14 cellular contexts compared by ENCODE assay signal in the genomic region with DNA sequence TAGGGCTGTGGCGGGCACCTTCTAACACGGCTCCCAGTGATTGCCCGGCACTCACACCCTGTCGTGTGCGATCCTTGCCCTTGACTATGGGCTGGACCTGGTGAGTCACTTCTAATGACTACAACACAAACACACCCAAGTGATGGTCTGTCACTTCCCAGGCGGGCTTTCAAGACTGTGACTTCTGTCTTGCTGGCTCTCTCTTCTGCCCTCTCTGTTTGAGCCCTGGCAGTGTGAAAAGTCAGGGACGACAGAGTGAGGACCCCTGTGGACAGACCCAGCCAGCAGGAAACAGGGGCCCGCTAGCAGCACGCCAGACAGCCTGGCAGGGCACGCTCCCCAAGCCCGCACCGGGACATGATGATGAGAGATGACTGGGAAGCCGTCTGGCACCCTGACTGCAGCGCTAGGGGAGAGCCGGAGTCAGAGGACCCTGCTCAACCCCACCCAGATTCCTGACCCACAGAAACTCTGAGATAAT. TPM values are rescaled to one million over a fixed set of nuclear protein-coding genes. Genes with fewer than 3 reads are reported as not detected.
A peak's percentile ranks its signal among the peaks of the same experiment; 100 is the strongest.
DNase-seq lines count a peak whose midpoint lies in the region; ATAC-seq, FAIRE-seq and TF ChIP-seq lines count a peak whose summit lies in the region.
"Had no signal": no experiment of that assay in that cellular context is flagged by ENCODE, and none has a peak within 500 bp of the region (broad histone marks: within the 10 kb centered on the region; RNA-seq: fewer than 3 reads in every experiment).

No MANE protein-coding gene starts in this region.

- no peak overlapping the region for H3K4me2 ChIP-seq in smooth muscle cell
- H3K4me2 ChIP-seq: SK-N-SH had no signal

- WGBS in smooth muscle cell (ENCODE audit: low lambda C conversion rate) = 72% methylated on average over 15 of the region's 15 CpGs

- no peaks in the 10 kb centered on the region for H3K27me3 ChIP-seq in smooth muscle cell (ENCODE audit: low read depth)

- DNase-seq in H54 (ENCODE audit: insufficient read length, low spot score) (peak; percentile 57), SW480 (ENCODE audit: low spot score) (peak; percentile 93), fibroblast of the aortic adventitia (ENCODE audit: low read depth) (peak; percentile 8), smooth muscle cell (lab: John Stamatoyannopoulos, UW; ENCODE audit: unreplicated experiment) (no peak), dedifferentiated amniotic fluid mesenchymal stem cell (ENCODE audit: extremely low spot score) (no peak)
- no peak for DNase-seq in activated naive CD4-positive, alpha-beta T cell treated with anti-CD3 and anti-CD28 coated beads, Interleukin-2, amount 50 U/mL, for 72 hours (ENCODE audit: low spot score in 2 of 2)
- no peak for DNase-seq in effector CD8-positive, alpha-beta T cell (lab: John Stamatoyannopoulos, UW)
- DNase-seq: activated B cell treated with CpG ODN at 0.5 μM for 24 hours, natural killer cell, NCI-H1417, NCI-H526 treated with DMSO at 0.1 percent for 48 hours, SK-N-SH had no signal

- no peak overlapping the region for H2AFZ ChIP-seq in smooth muscle cell (ENCODE audit: low read depth)

- H3F3A ChIP-seq in smooth muscle cell (ENCODE audit: low read depth) = peaks cover 4% of the 10 kb centered on the region

- H3K9me3 ChIP-seq in smooth muscle cell (replicated peaks; ENCODE audit: low read depth) = no peaks in the 10 kb centered on the region
- H3K9me3 ChIP-seq: SK-N-SH had no signal

- no peaks in the 10 kb centered on the region for H3K79me2 ChIP-seq in smooth muscle cell (ENCODE audit: low read depth)

- H3K36me3 ChIP-seq in smooth muscle cell (ENCODE audit: low read depth) = no peaks in the 10 kb centered on the region

- no peaks in the 10 kb centered on the region for H3K9me3 Mint-ChIP-seq in activated naive CD4-positive, alpha-beta T cell treated with anti-CD3 and anti-CD28 coated beads, Interleukin-2, amount 50 U/mL, for 72 hours
- H3K9me3 Mint-ChIP-seq: activated B cell treated with CpG ODN at 0.5 μM for 24 hours, natural killer cell had no signal

- H3K27ac ChIP-seq in smooth muscle cell (ENCODE audit: low read depth) = peak overlapping the region; percentile 87

- TF ChIP-seq CTCF in fibroblast of the aortic adventitia (IDR thresholded peaks at IDR 0.05; ENCODE audit: insufficient read depth, low read length) (no peak), smooth muscle cell (IDR thresholded peaks at IDR 0.05; ENCODE audit: borderline replicate concordance, insufficient read depth, poor library complexity, severe bottlenecking) (no peak)

- no peak overlapping the region for H3K27ac Mint-ChIP-seq in activated naive CD4-positive, alpha-beta T cell treated with anti-CD3 and anti-CD28 coated beads, Interleukin-2, amount 50 U/mL, for 72 hours
- H3K27ac Mint-ChIP-seq: activated B cell treated with CpG ODN at 0.5 μM for 24 hours, natural killer cell had no signal

- peak; percentile 93 for FAIRE-seq in H54 (lab: Jason Lieb, UNC)

- H3K9ac ChIP-seq in smooth muscle cell (ENCODE audit: low read depth) = peak overlapping the region; percentile 22
- H3K9ac ChIP-seq: SK-N-SH had no signal

- TF ChIP-seq POLR2A in H54 (IDR thresholded peaks at IDR 0.05; ENCODE audit: low read depth, low read length) = no peak

- no peak for ATAC-seq in activated naive CD4-positive, alpha-beta T cell treated with anti-CD3 and anti-CD28 coated beads, Interleukin-2, amount 50 U/mL, for 72 hours
- no peak for ATAC-seq in HG03469 (IDR thresholded peaks at IDR 0.05; ENCODE audit: unreplicated experiment)
- ATAC-seq: natural killer cell, sciatic nerve had no signal

- H4K20me1 ChIP-seq in smooth muscle cell (ENCODE audit: low read depth) = no peaks in the 10 kb centered on the region

- H3K4me1 ChIP-seq in smooth muscle cell (ENCODE audit: low read depth) = no peaks in the 10 kb centered on the region

- H3K36me3 Mint-ChIP-seq in activated naive CD4-positive, alpha-beta T cell treated with anti-CD3 and anti-CD28 coated beads, Interleukin-2, amount 50 U/mL, for 72 hours = peaks cover 12 to 16% of the 10 kb centered on the region in 2 donors
- H3K36me3 Mint-ChIP-seq: natural killer cell had no signal

- H3K4me3 ChIP-seq in fibroblast of the aortic adventitia (ENCODE audit: low read depth, low read length) = no peak overlapping the region
- no peak overlapping the region for H3K4me3 ChIP-seq in smooth muscle cell

RNA-seq across cellular contexts. Expression of a gene that starts 43.0 kb away (rescaled TPM):
- total RNA-seq in fibroblast of the aortic adventitia (ENCODE audit: low replicate concordance) (14.5 and 17.7 TPM in 2 replicates), smooth muscle cell (10.4 and 12.9 TPM in 2 replicates)
- polyA plus RNA-seq in smooth muscle cell = 3.6 and 6.9 TPM in 2 replicates
- 1 to 10 TPM; 8.3 to 8.9 TPM for total RNA-seq in activated naive CD4-positive, alpha-beta T cell treated with anti-CD3 and anti-CD28 coated beads, Interleukin-2, amount 50 U/mL, for 72 hours

Comparison
In these comparisons a context has a peak if more than half of its experiments do, and no peak if none do; other contexts are left out.
1. DNase-seq: peak in H54 (single experiment), SW480 (single experiment) and fibroblast of the aortic adventitia (single experiment); none in smooth muscle cell (single experiment), activated naive CD4-positive, alpha-beta T cell treated with anti-CD3 and anti-CD28 coated beads, Interleukin-2, amount 50 U/mL, for 72 hours (0 of 2), effector CD8-positive, alpha-beta T cell (single experiment) and dedifferentiated amniotic fluid mesenchymal stem cell (single experiment).